In the genomic region with DNA sequence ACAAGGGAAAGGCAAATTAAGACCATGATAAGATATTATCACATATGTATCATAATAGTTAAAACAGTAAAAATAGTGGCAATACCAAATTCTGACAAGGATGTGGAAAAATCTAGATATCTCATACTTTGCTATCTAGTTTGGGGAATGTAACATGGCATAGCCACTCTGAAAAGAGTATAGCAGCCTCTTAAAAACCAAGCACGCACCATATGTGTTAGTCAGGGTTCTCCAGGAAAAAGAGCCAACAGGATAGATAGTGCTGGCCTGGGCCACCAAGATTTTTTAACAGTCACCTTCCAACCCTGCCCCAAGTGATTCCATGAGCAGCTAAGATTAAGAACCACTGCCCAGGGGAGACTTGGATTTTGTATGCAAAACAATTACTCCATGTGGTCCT, we compare ENCODE assay signal across 4 cellular contexts. TPM values are rescaled to one million over a fixed set of nuclear protein-coding genes. Genes with fewer than 3 reads are reported as not detected.
"Had no signal": no experiment of that assay in that cellular context is flagged by ENCODE, and none has a peak within 500 bp of the region (broad histone marks: within the 10 kb centered on the region; RNA-seq: fewer than 3 reads in every experiment).

No MANE protein-coding gene starts in this region.

- DNase-seq: GDM1, GF-D8 had no signal

- H3K4me3 ChIP-seq: GM12878 had no signal

RNA-seq across cellular contexts. Expression of a gene that starts 48.5 kb away (rescaled TPM):
- total RNA-seq: G401 had no signal
